Comparison of ENCODE assay signal across 1 cellular context in the genomic region with DNA sequence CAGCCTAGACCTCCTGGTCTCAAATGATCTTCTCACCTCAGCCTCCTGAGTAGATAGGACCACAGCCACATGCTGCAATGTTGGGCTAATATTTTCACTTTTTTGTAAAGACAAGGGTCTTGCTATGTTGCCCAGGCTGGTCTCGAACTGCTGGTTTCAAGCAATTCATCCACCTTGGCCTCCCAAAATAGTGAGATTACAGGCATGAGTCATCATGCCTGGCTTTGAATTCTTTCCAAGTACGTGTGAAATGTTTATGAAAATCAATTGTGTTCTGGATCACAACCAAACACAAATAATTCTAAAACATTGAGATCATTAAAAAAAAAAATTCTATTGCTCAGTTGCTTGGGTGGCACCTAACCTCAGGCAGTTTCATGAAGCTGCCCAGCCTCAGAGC.
TF ChIP-seq lines count a peak whose summit lies in the region.

No MANE protein-coding gene starts in this region.

TF ChIP-seq in IMR-90, 13 proteins besides CTCF, POLR2A, EP300 and RAD21 (continued from another document):
- TF ChIP-seq RFX5 (IDR thresholded peaks at IDR 0.05; ENCODE audit: low read depth, low read length) (no peak), CEBPB (IDR thresholded peaks at IDR 0.05; ENCODE audit: low read depth, low read length) (no peak), CHD1 (IDR thresholded peaks at IDR 0.05; ENCODE audit: low read depth, low read length) (no peak), SMC3 (IDR thresholded peaks at IDR 0.05; ENCODE audit: low read depth, low read length) (no peak), MAZ (IDR thresholded peaks at IDR 0.05; ENCODE audit: borderline replicate concordance, low read depth, low read length) (no peak)
- TF ChIP-seq, protein P1, sequence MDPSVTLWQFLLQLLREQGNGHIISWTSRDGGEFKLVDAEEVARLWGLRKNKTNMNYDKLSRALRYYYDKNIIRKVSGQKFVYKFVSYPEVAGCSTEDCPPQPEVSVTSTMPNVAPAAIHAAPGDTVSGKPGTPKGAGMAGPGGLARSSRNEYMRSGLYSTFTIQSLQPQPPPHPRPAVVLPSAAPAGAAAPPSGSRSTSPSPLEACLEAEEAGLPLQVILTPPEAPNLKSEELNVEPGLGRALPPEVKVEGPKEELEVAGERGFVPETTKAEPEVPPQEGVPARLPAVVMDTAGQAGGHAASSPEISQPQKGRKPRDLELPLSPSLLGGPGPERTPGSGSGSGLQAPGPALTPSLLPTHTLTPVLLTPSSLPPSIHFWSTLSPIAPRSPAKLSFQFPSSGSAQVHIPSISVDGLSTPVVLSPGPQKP (IDR thresholded peaks at IDR 0.05; ENCODE audit: borderline replicate concordance, low read depth, low read length): no peak
